8 cellular contexts compared by ENCODE assay signal in genomic region chrX:38561126-38561868, GRCh38. TPM values are rescaled to one million over a fixed set of nuclear protein-coding genes. Genes with fewer than 3 reads are reported as not detected.
DNase-seq lines count a peak whose midpoint lies in the region; ATAC-seq, FAIRE-seq and TF ChIP-seq lines count a peak whose summit lies in the region.

Gene TSPAN7 (plus strand): TSS chrX:38561542. CDS start chrX:38561547, 5 bp downstream.

- no peaks in the 10 kb centered on the region for H3K36me3 Mint-ChIP-seq in CD8-positive, alpha-beta T cell

- no peak within 1 kb of the TSS for H3K27ac Mint-ChIP-seq in CD8-positive, alpha-beta T cell

- no peaks in the 10 kb centered on the region for H4K20me1 ChIP-seq in MM.1S (ENCODE audit: insufficient read depth, low read length)
- H4K20me1 ChIP-seq in SU-DHL-6 (ENCODE audit: low read depth, low read length) = no peaks in the 10 kb centered on the region

- no peak for FAIRE-seq in pancreas (lab: Jason Lieb, UNC)

- peak within 1 kb of the TSS; percentile 73 for H3K4me2 ChIP-seq in MM.1S (ENCODE audit: low read depth, low read length)
- H3K4me2 ChIP-seq in SU-DHL-6 (ENCODE audit: low read depth, low read length, poor library complexity, severe bottlenecking) = peak within 1 kb of the TSS; percentile 44

- H3F3A ChIP-seq in MM.1S (ENCODE audit: insufficient read depth, low read length) = no peaks in the 10 kb centered on the region
- H3F3A ChIP-seq in SU-DHL-6 (ENCODE audit: insufficient read depth) = no peaks in the 10 kb centered on the region

- peaks cover 10% of the 10 kb centered on the region for H3K4me1 ChIP-seq in CD8-positive, alpha-beta T cell (ENCODE audit: insufficient read depth, low read length)
- H3K4me1 ChIP-seq in MM.1S (ENCODE audit: low read length) (no peaks in the 10 kb centered on the region), cardiac muscle cell (ENCODE audit: low read depth) (no peaks in the 10 kb centered on the region), pancreas (no peaks in the 10 kb centered on the region)

- H3K9me2 ChIP-seq in MM.1S (replicated peaks; ENCODE audit: insufficient read depth, low read length) (no peaks in the 10 kb centered on the region), SU-DHL-6 (replicated peaks; ENCODE audit: insufficient read depth, low read length) (no peaks in the 10 kb centered on the region)

- intact Hi-C loops in CD8-positive, alpha-beta T cell (cut with DNase I, micrococcal nuclease) = no loop called here
- intact Hi-C loops in pancreas (cut with DNase I) = no loop called here

- H3K4me1 Mint-ChIP-seq in CD8-positive, alpha-beta T cell (ENCODE audit: low read depth) = peaks cover 7% of the 10 kb centered on the region

- H3K27me3 Mint-ChIP-seq in CD8-positive, alpha-beta T cell (ENCODE audit: low read depth) = no peaks in the 10 kb centered on the region

- peak within 1 kb of the TSS; percentile 47; the same call in 1 of the 2 replicates for H3K9ac ChIP-seq in MM.1S (ENCODE audit: low read length)
- peak within 1 kb of the TSS; percentile 26; the same call in 1 of the 2 replicates for H3K9ac ChIP-seq in SU-DHL-6 (ENCODE audit: low read length)

- no peaks in the 10 kb centered on the region for H3K9me3 ChIP-seq in CD8-positive, alpha-beta T cell (ENCODE audit: low read length)
- no peaks in the 10 kb centered on the region for H3K9me3 ChIP-seq in MM.1S (replicated peaks; ENCODE audit: insufficient read depth, low read length)
- no peaks in the 10 kb centered on the region for H3K9me3 ChIP-seq in SU-DHL-6 (ENCODE audit: insufficient read depth, low read length)
- no peaks in the 10 kb centered on the region for H3K9me3 ChIP-seq in cardiac muscle cell (ENCODE audit: low read depth)
- H3K9me3 ChIP-seq in pancreas = no peaks in the 10 kb centered on the region

- POLR2A ChIA-PET in CD8-positive, alpha-beta T cell (lab: Charles Lee) = interaction anchor here (0.6 kb wide), 1 partner anchor 87 kb away, joined by 3 read pairs; no protein-coding TSS in a partner anchor

- H3K27me3 ChIP-seq in CD8-positive, alpha-beta T cell (ENCODE audit: insufficient read depth, low read length) = no peaks in the 10 kb centered on the region
- H3K27me3 ChIP-seq in MM.1S (replicated peaks; ENCODE audit: insufficient read depth, low read length) (no peaks in the 10 kb centered on the region), SU-DHL-6 (ENCODE audit: low read length) (no peaks in the 10 kb centered on the region), cardiac muscle cell (no peaks in the 10 kb centered on the region), pancreas (peaks cover 0 to 8% (median 0%) of the 10 kb centered on the region in 4 donors)

- no peaks in the 10 kb centered on the region for H3K36me3 ChIP-seq in CD8-positive, alpha-beta T cell (ENCODE audit: insufficient read depth, low read length)
- H3K36me3 ChIP-seq in MM.1S (replicated peaks; ENCODE audit: insufficient read depth, low read length) (no peaks in the 10 kb centered on the region), SU-DHL-6 (ENCODE audit: low read length) (no peaks in the 10 kb centered on the region), cardiac muscle cell (no peaks in the 10 kb centered on the region), pancreas (no peaks in the 10 kb centered on the region)

- peak within 1 kb of the TSS; percentile 64 for H3K4me3 ChIP-seq in CD8-positive, alpha-beta T cell (ENCODE audit: low read depth, low read length)
- H3K4me3 ChIP-seq in MM.1S (ENCODE audit: low read length) (peak within 1 kb of the TSS; percentile 74), SU-DHL-6 (ENCODE audit: insufficient read depth, low read length, poor library complexity, severe bottlenecking) (peak within 1 kb of the TSS; percentile 26), cardiac muscle cell (peak within 1 kb of the TSS; percentile 62), pancreas (peak within 1 kb of the TSS; percentile 15 to 47 (median 28))

- peak within 1 kb of the TSS; percentile 83 for H3K4me3 Mint-ChIP-seq in CD8-positive, alpha-beta T cell

- H3K79me2 ChIP-seq in MM.1S (ENCODE audit: low read length) = 0 out of 2 replicates have a peak, but pooled peaks cover 8% of the 10 kb centered on the region
- no peaks in the 10 kb centered on the region for H3K79me2 ChIP-seq in SU-DHL-6 (ENCODE audit: insufficient read depth, low read length)

- ATAC-seq in CD8-positive, alpha-beta T cell = peak; percentile 86
- ATAC-seq in GM21717 (IDR thresholded peaks at IDR 0.05; ENCODE audit: unreplicated experiment) (peak; percentile 55), pancreas (peak; percentile 89 to 92 (median 90))

- H3K27ac ChIP-seq in CD8-positive, alpha-beta T cell (ENCODE audit: low read depth, low read length) = no peak within 1 kb of the TSS
- no peak within 1 kb of the TSS for H3K27ac ChIP-seq in MM.1S (ENCODE audit: low read length)
- no peak within 1 kb of the TSS for H3K27ac ChIP-seq in SU-DHL-6 (ENCODE audit: low read depth, low read length)
- H3K27ac ChIP-seq in cardiac muscle cell = no peak within 1 kb of the TSS
- H3K27ac ChIP-seq in pancreas = no peak within 1 kb of the TSS
- H3K27ac ChIP-seq in temporal lobe (ENCODE audit: low read depth, low read length) = peak within 1 kb of the TSS; percentile 54

- CTCF ChIA-PET in CD8-positive, alpha-beta T cell (lab: Charles Lee) = no interaction called here

- H2AFZ ChIP-seq in MM.1S (ENCODE audit: low read length) (peak within 1 kb of the TSS; percentile 78), SU-DHL-6 (ENCODE audit: low read depth, low read length, severe bottlenecking) (peak within 1 kb of the TSS; percentile 64)

- DNase-seq in CD8-positive, alpha-beta T cell = peak; percentile 42 to 83 (median 69)
- peak; percentile 84 for DNase-seq in MM.1S
- DNase-seq in activated naive CD8-positive, alpha-beta T cell treated with anti-CD3 and anti-CD28 coated beads, Interleukin-2, amount 50 U/mL, for 16 hours (ENCODE audit: low read depth, low spot score) = peak; percentile 54
- DNase-seq in cardiac muscle cell (ENCODE audit: low read depth in 1 of 2, low spot score in 1 of 2) = peak; percentile 78 to 84
- DNase-seq in pancreas = peak; percentile 79 to 93 (median 86)

- no peak for TF ChIP-seq CTCF in CD8-positive, alpha-beta T cell (IDR thresholded peaks at IDR 0.05)
- TF ChIP-seq CTCF in MM.1S (IDR thresholded peaks at IDR 0.05; ENCODE audit: low read length) (no peak), SU-DHL-6 (IDR thresholded peaks at IDR 0.05; ENCODE audit: insufficient read depth, low read length, poor library complexity, severe bottlenecking) (no peak), cardiac muscle cell (IDR thresholded peaks at IDR 0.05; ENCODE audit: low read depth, low read length) (no peak), pancreas (IDR thresholded peaks at IDR 0.05) (no peak)

- whole genome bisulfite sequencing in pancreas, 2 donors = 1 to 30% methylated on average over 48 to 63 of the region's 78 CpGs

- no peaks in the 10 kb centered on the region for H3K9me3 Mint-ChIP-seq in CD8-positive, alpha-beta T cell

RNA-seq across cellular contexts. Expression of gene TSPAN7, which starts in this region (rescaled TPM):
- total RNA-seq in CD8-positive, alpha-beta T cell = under 1 TPM in 1 of 2 experiments, not detected in 1; 0.52 TPM
- total RNA-seq in cardiac muscle cell (22.0 and 23.1 TPM in 2 replicates), pancreas (10 to 100 TPM in 3 of 6 donors, 1 to 10 TPM in 3; 5.3 to 18.9 (median 8.4) TPM), temporal lobe (73.5 TPM)
- polyA plus RNA-seq in cardiac muscle cell (41.4 and 50.9 TPM in 2 replicates), pancreas (10 to 100 TPM; 20.6 to 68.1 TPM)

Comparison
In these comparisons a context has a peak if more than half of its experiments do, and no peak if none do; other contexts are left out.
1. RNA of gene TSPAN7 (total RNA-seq): 73.5 TPM in temporal lobe (single experiment), 22.0 to 23.1 TPM in cardiac muscle cell and 5.3 to 18.9 TPM in pancreas; 0.52 TPM in CD8-positive, alpha-beta T cell; every median in the first group is over 4 times any median in the second.
2. Peak in DNase-seq, ATAC-seq and H3K4me3 ChIP-seq in CD8-positive, alpha-beta T cell; RNA of the gene not detected or under 1 TPM.
3. Peak in every context shown above with its lines, with median percentiles within 50 percentile points of each other: ATAC-seq, DNase-seq and H3K4me3 ChIP-seq.